30 cellular contexts compared by ENCODE assay signal in the genomic region with DNA sequence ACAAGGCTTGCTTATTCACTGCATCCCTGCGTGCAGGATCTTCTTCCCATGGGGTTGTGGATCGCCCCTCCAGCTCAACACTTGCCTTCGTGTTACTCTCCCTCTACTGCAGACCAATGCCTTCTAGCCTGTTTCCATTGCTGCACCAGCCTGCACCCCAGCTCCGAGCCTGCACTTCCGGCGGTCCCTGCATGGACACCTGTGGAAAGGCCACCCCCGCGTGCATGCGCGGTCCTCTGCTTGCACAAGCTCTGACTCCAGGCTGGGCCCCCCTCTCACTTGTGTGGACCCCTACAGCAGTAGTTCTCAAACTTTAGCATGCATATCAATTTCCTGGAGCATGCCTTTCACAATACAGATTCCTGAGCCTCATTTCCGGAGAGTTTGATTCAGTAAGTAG. TPM values are rescaled to one million over a fixed set of nuclear protein-coding genes. Genes with fewer than 3 reads are reported as not detected.
"Had no signal": no experiment of that assay in that cellular context is flagged by ENCODE, and none has a peak within 500 bp of the region (broad histone marks: within the 10 kb centered on the region; RNA-seq: fewer than 3 reads in every experiment).

No MANE protein-coding gene starts in this region.

- H3K4me1 ChIP-seq: esophagus squamous epithelium, heart right ventricle, lower lobe of right lung, psoas muscle, sigmoid colon, testis, tibial nerve, upper lobe of left lung, uterus had no signal

- H3K27me3 ChIP-seq: esophagus squamous epithelium, heart right ventricle, ovary, sigmoid colon, testis, tibial nerve, upper lobe of left lung, uterus had no signal

- ATAC-seq: effector memory CD8-positive, alpha-beta T cell; left colon; lower lobe of right lung; natural killer cell; psoas muscle; right cardiac atrium; stimulated activated memory B cell treated with anti-CD40 and anti-IgM and Interleukin-4, amounts not matched to agents 10 μg/mL and 1 μg/mL and 100 μg/mL, for 72 hours; stimulated activated naive CD8-positive, alpha-beta T cell treated with anti-CD3 and anti-CD28 coated beads, Interleukin-15, Interleukin-2, amounts not matched to agents 100 U/mL and 50 U/mL, for 24 hours had no signal

- H3K27ac ChIP-seq: esophagus squamous epithelium, heart right ventricle, lower lobe of right lung, ovary, psoas muscle, sigmoid colon, testis, tibial nerve, upper lobe of left lung, uterus had no signal

- DNase-seq: cortex of kidney; effector memory CD8-positive, alpha-beta T cell; erythroblast; esophagus squamous epithelium; foreskin melanocyte; glutamatergic neuron; heart right ventricle; hippocampal formation; kidney glomerular epithelial cell; left colon; left ventricle myocardium superior; lower lobe of right lung; natural killer cell; nucleus accumbens; ovary; posterior cingulate gyrus; psoas muscle; right cardiac atrium; sigmoid colon; stimulated activated CD4-positive, alpha-beta T cell treated with anti-CD3 and anti-CD28 coated beads, Interleukin-4, amount 100 ng/mL, for 4 hours; stimulated activated naive CD8-positive, alpha-beta T cell treated with anti-CD3 and anti-CD28 coated beads, Interleukin-15, Interleukin-2, amounts not matched to agents 100 U/mL and 50 U/mL, for 24 hours; substantia nigra; testis; uterus had no signal

- H3K36me3 ChIP-seq: esophagus squamous epithelium, heart right ventricle, lower lobe of right lung, ovary, sigmoid colon, tibial nerve, upper lobe of left lung, uterus had no signal

- H3K4me3 ChIP-seq: esophagus squamous epithelium, heart right ventricle, lower lobe of right lung, ovary, psoas muscle, sigmoid colon, testis, tibial nerve, upper lobe of left lung, uterus had no signal

- FAIRE-seq: endometrium, islet of Langerhans had no signal

- H3K9me3 ChIP-seq: esophagus squamous epithelium, heart right ventricle, lower lobe of right lung, ovary, psoas muscle, sigmoid colon, testis, tibial nerve, upper lobe of left lung, uterus had no signal

RNA-seq across cellular contexts. Expression of a gene that starts 32.9 kb away (rescaled TPM):
- total RNA-seq: left ventricle myocardium superior, lower lobe of right lung, mesenteric fat pad, natural killer cell, tibial nerve had no signal
- polyA plus RNA-seq: heart right ventricle had no signal
